19 cellular contexts compared by ENCODE assay signal in genomic region chr22:49588739-49589138, GRCh38.
DNase-seq lines count a peak whose midpoint lies in the region; ATAC-seq, FAIRE-seq and TF ChIP-seq lines count a peak whose summit lies in the region.
"Had no signal": no experiment of that assay in that cellular context is flagged by ENCODE, and none has a peak within 500 bp of the region (broad histone marks: within the 10 kb centered on the region; RNA-seq: fewer than 3 reads in every experiment).

No MANE protein-coding gene starts in this region.

- WGBS in mesenchymal stem cell: 74% methylated on average over 12 of the region's 12 CpGs

- no peak overlapping the region for H2BK120ac ChIP-seq in mesenchymal stem cell (ENCODE audit: low read depth, low read length)

- H2BK5ac ChIP-seq in mesenchymal stem cell (ENCODE audit: low read depth, low read length, poor library complexity, severe bottlenecking): no peak overlapping the region

- no peak overlapping the region for H2AK5ac ChIP-seq in mesenchymal stem cell (ENCODE audit: low read length, severe bottlenecking)

- no peak for FAIRE-seq in kidney (lab: Jason Lieb, UNC)
- FAIRE-seq: GM12892, GM18507, HTR-8/SVneo had no signal

- DNase-seq in activated effector memory CD4-positive, alpha-beta T cell treated with anti-CD3 and anti-CD28 coated beads, Interleukin-2, amount 50 U/mL, for 16 hours: peak; percentile 54
- no peak for DNase-seq in activated effector memory CD4-positive, alpha-beta T cell treated with Interleukin-2 at 50 U/mL for 16 hours
- DNase-seq in RWPE2 (ENCODE audit: low spot score) (peak; percentile 31), kidney (peak; percentile 56), upper lobe of right lung (peak; percentile 52), ascending aorta (ENCODE audit: low spot score in 2 of 2) (no peak), mesenchymal stem cell (no peak)
- DNase-seq: 8988T; CD4-positive, alpha-beta memory T cell; DMS153; DMS79; GDM1; H7 had no signal

- H3K14ac ChIP-seq in mesenchymal stem cell (ENCODE audit: low read length in 2 of 2): no peak overlapping the region

- H3K4me3 ChIP-seq in RWPE2 (ENCODE audit: severe bottlenecking): no peak overlapping the region
- no peak overlapping the region for H3K4me3 ChIP-seq in kidney (ENCODE audit: low read length in 2 of 2)
- no peak overlapping the region for H3K4me3 ChIP-seq in upper lobe of right lung
- no peak overlapping the region for H3K4me3 ChIP-seq in ascending aorta
- H3K4me3 ChIP-seq in mesenchymal stem cell (ENCODE audit: insufficient read depth in 1 of 2, low read depth in 1 of 2, low read length in 2 of 2): no peak overlapping the region
- H3K4me3 ChIP-seq: BLaER1, GM23338 had no signal

- H3K36me3 ChIP-seq in RWPE2 (ENCODE audit: low read depth) (no peaks in the 10 kb centered on the region), kidney (ENCODE audit: control insufficient read depth in 1 of 2, insufficient read depth in 2 of 2, low read length in 2 of 2) (no peaks in the 10 kb centered on the region), upper lobe of right lung (no peaks in the 10 kb centered on the region), ascending aorta (no peaks in the 10 kb centered on the region), mesenchymal stem cell (ENCODE audit: control insufficient read depth in 1 of 2, insufficient read depth in 2 of 2, low read depth in 1 of 2, low read length in 2 of 2) (no peaks in the 10 kb centered on the region)

- no peak overlapping the region for H3K9ac ChIP-seq in kidney (ENCODE audit: low read length in 2 of 2)
- H3K9ac ChIP-seq in mesenchymal stem cell (ENCODE audit: low read length): no peak overlapping the region
- H3K9ac ChIP-seq: BLaER1 had no signal

- no peak overlapping the region for H3K4ac ChIP-seq in mesenchymal stem cell (ENCODE audit: low read depth in 1 of 2, low read length in 2 of 2)

- H2BK15ac ChIP-seq in mesenchymal stem cell (ENCODE audit: low read depth, poor library complexity, severe bottlenecking): no peak overlapping the region

- no peak for ATAC-seq in RWPE2 (ENCODE audit: low read depth)
- no peak for ATAC-seq in upper lobe of right lung
- ATAC-seq: GM23338, HCT116 had no signal

- no peak overlapping the region for H3K18ac ChIP-seq in mesenchymal stem cell (ENCODE audit: low read depth in 1 of 2, low read length in 2 of 2)

- H3K9me3 ChIP-seq in RWPE2 (ENCODE audit: severe bottlenecking) (peaks cover 3% of the 10 kb centered on the region), kidney (ENCODE audit: control insufficient read depth in 1 of 2, low read length in 2 of 2) (no peaks in the 10 kb centered on the region), upper lobe of right lung (no peaks in the 10 kb centered on the region), ascending aorta (no peaks in the 10 kb centered on the region), mesenchymal stem cell (ENCODE audit: control insufficient read depth, low read length) (peaks cover 3% of the 10 kb centered on the region)
- H3K9me3 ChIP-seq: BLaER1 had no signal

- intact Hi-C loops in kidney (cut with DNase I): no loop called here
- intact Hi-C loops in upper lobe of right lung (cut with DNase I): no loop called here
- intact Hi-C loops in ascending aorta (cut with DNase I): no loop called here

- H4K8ac ChIP-seq in mesenchymal stem cell (ENCODE audit: low read length): no peak overlapping the region

- no peak overlapping the region for H2BK12ac ChIP-seq in mesenchymal stem cell (ENCODE audit: low read length in 2 of 2)

- H3K23ac ChIP-seq in mesenchymal stem cell (ENCODE audit: low read length in 2 of 2): no peak overlapping the region

- no peak overlapping the region for H3K4me2 ChIP-seq in mesenchymal stem cell (ENCODE audit: low read length, poor library complexity, severe bottlenecking)
- H3K4me2 ChIP-seq: BLaER1, GM23338 had no signal

- H3K27ac ChIP-seq in RWPE2 (ENCODE audit: poor library complexity, severe bottlenecking) (no peak overlapping the region), kidney (ENCODE audit: low read depth in 2 of 2, low read length in 2 of 2) (no peak overlapping the region), upper lobe of right lung (no peak overlapping the region), ascending aorta (no peak overlapping the region), mesenchymal stem cell (ENCODE audit: low read length, poor library complexity, severe bottlenecking) (no peak overlapping the region)
- H3K27ac ChIP-seq: BLaER1 had no signal

- H4K91ac ChIP-seq in mesenchymal stem cell (ENCODE audit: low read length): no peak overlapping the region

- H3K27me3 ChIP-seq in RWPE2 (ENCODE audit: insufficient read depth, poor library complexity, severe bottlenecking) (no peaks in the 10 kb centered on the region), upper lobe of right lung (no peaks in the 10 kb centered on the region), ascending aorta (no peaks in the 10 kb centered on the region), mesenchymal stem cell (ENCODE audit: control insufficient read depth in 1 of 2, insufficient read depth in 1 of 2, low read length in 2 of 2) (no peaks in the 10 kb centered on the region)
- H3K27me3 ChIP-seq: BLaER1 had no signal

- H3K79me1 ChIP-seq in mesenchymal stem cell (replicated peaks; ENCODE audit: low read length, poor library complexity, severe bottlenecking): no peaks in the 10 kb centered on the region

- H2AFZ ChIP-seq in mesenchymal stem cell (ENCODE audit: low read depth, low read length): no peak overlapping the region
- H2AFZ ChIP-seq: GM23338 had no signal

- no peak for TF ChIP-seq CTCF in RWPE2 (IDR thresholded peaks at IDR 0.05; ENCODE audit: poor library complexity, severe bottlenecking)
- no peak for TF ChIP-seq CTCF in kidney (IDR thresholded peaks at IDR 0.05; ENCODE audit: borderline replicate concordance, extremely low read depth, insufficient read depth)
- TF ChIP-seq CTCF in upper lobe of right lung (IDR thresholded peaks at IDR 0.05): no peak
- TF ChIP-seq CTCF in ascending aorta (IDR thresholded peaks at IDR 0.05): no peak

- H3K4me1 ChIP-seq in RWPE2 (ENCODE audit: insufficient read depth, poor library complexity, severe bottlenecking) (no peaks in the 10 kb centered on the region), kidney (ENCODE audit: control insufficient read depth in 1 of 2, insufficient read depth in 1 of 2, low read depth in 1 of 2, low read length in 2 of 2) (no peaks in the 10 kb centered on the region), upper lobe of right lung (peaks cover 7% of the 10 kb centered on the region), ascending aorta (no peaks in the 10 kb centered on the region), mesenchymal stem cell (ENCODE audit: control insufficient read depth, insufficient read depth, low read depth, low read length) (no peaks in the 10 kb centered on the region)

Comparison
In these comparisons a context has a peak if more than half of its experiments do, and no peak if none do; other contexts are left out.
1. DNase-seq: peak in activated effector memory CD4-positive, alpha-beta T cell treated with anti-CD3 and anti-CD28 coated beads, Interleukin-2, amount 50 U/mL, for 16 hours (single experiment), RWPE2 (single experiment), kidney (single experiment) and upper lobe of right lung (single experiment); none in activated effector memory CD4-positive, alpha-beta T cell treated with Interleukin-2 at 50 U/mL for 16 hours (single experiment), ascending aorta (0 of 2) and mesenchymal stem cell (single experiment).